Comparison of ENCODE assay signal across 11 cellular contexts in genomic region chr9:133821606-133822438, GRCh38.
A peak's percentile ranks its signal among the peaks of the same experiment; 100 is the strongest.
DNase-seq lines count a peak whose midpoint lies in the region; ATAC-seq, FAIRE-seq and TF ChIP-seq lines count a peak whose summit lies in the region.
"Had no signal": no experiment of that assay in that cellular context is flagged by ENCODE, and none has a peak within 500 bp of the region (broad histone marks: within the 10 kb centered on the region; RNA-seq: fewer than 3 reads in every experiment).

No MANE protein-coding gene starts in this region.

- H3K4me1 ChIP-seq in astrocyte (ENCODE audit: insufficient read depth, low read length): no peaks in the 10 kb centered on the region

- H3K9ac ChIP-seq in astrocyte (ENCODE audit: low read length): no peak overlapping the region

- H3K36me3 Mint-ChIP-seq in astrocyte (ENCODE audit: low read depth, unreplicated experiment) (peaks cover 28% of the 10 kb centered on the region), neural crest cell (ENCODE audit: low read depth) (peaks cover 11% of the 10 kb centered on the region)

- no peak for TF ChIP-seq CTCF in astrocyte (IDR thresholded peaks at IDR 0.05; ENCODE audit: insufficient read depth, low read depth, low read length)
- TF ChIP-seq CTCF in neural crest cell (conservative IDR thresholded peaks at IDR 0.05): no peak

- no peaks in the 10 kb centered on the region for H3K27me3 Mint-ChIP-seq in astrocyte (ENCODE audit: low read depth, unreplicated experiment)
- no peaks in the 10 kb centered on the region for H3K27me3 Mint-ChIP-seq in neural crest cell (ENCODE audit: low read depth)

- H4K20me1 ChIP-seq in astrocyte (ENCODE audit: insufficient read depth, low read length): peaks cover 57% of the 10 kb centered on the region

- H3K27ac Mint-ChIP-seq in astrocyte (ENCODE audit: unreplicated experiment): peak overlapping the region; percentile 77
- H3K27ac Mint-ChIP-seq in neural crest cell (ENCODE audit: unreplicated experiment): peak overlapping the region; percentile 61

- H3K27me3 ChIP-seq in astrocyte (ENCODE audit: insufficient read depth, low read length): no peaks in the 10 kb centered on the region

- no peak overlapping the region for H3K27ac ChIP-seq in astrocyte (ENCODE audit: low read depth, low read length)

- FAIRE-seq in GM19239 (lab: Jason Lieb, UNC) (no peak), astrocyte (lab: Jason Lieb, UNC) (no peak)
- FAIRE-seq: endometrium, urothelium cell line had no signal

- no peaks in the 10 kb centered on the region for H3K9me3 ChIP-seq in astrocyte (ENCODE audit: insufficient read depth, low read depth, low read length)

- peaks cover 22% of the 10 kb centered on the region for H3K4me1 Mint-ChIP-seq in astrocyte (ENCODE audit: low read depth, unreplicated experiment)
- peaks cover 37% of the 10 kb centered on the region for H3K4me1 Mint-ChIP-seq in neural crest cell

- ATAC-seq in HG03342 (IDR thresholded peaks at IDR 0.05; ENCODE audit: unreplicated experiment) (peak; percentile 41), HG02970 (IDR thresholded peaks at IDR 0.05; ENCODE audit: low FRiP score, unreplicated experiment) (no peak), HG02642 (IDR thresholded peaks at IDR 0.05; ENCODE audit: poor library complexity, unreplicated experiment) (no peak)

- H3K36me3 ChIP-seq in astrocyte (ENCODE audit: insufficient read depth, low read length): peaks cover 2% of the 10 kb centered on the region

- no peak overlapping the region for H3K4me3 ChIP-seq in astrocyte (ENCODE audit: insufficient read depth, low read depth, low read length)

- no peak overlapping the region for H3K4me2 ChIP-seq in astrocyte (ENCODE audit: low read length)

- H3K9me3 Mint-ChIP-seq in astrocyte (ENCODE audit: unreplicated experiment) (peaks cover 3% of the 10 kb centered on the region), neural crest cell (no peaks in the 10 kb centered on the region)

- H3K4me3 Mint-ChIP-seq in astrocyte (ENCODE audit: unreplicated experiment) (no peak overlapping the region), neural crest cell (peak overlapping the region; percentile 19)

- H3K79me2 ChIP-seq in astrocyte (ENCODE audit: insufficient read depth, low read length): peaks cover 2% of the 10 kb centered on the region

- no peak overlapping the region for H2AFZ ChIP-seq in astrocyte (ENCODE audit: low read depth, low read length)

- peak; percentile 58 for DNase-seq in GM19239 (ENCODE audit: insufficient read length, low spot score)
- peak; percentile 80 for DNase-seq in astrocyte (ENCODE audit: low read depth)
- no peak for DNase-seq in neural crest cell (ENCODE audit: low read depth, low spot score)
- no peak for DNase-seq in 8988T
- no peak for DNase-seq in NK-92 (lab: John Stamatoyannopoulos, UW; ENCODE audit: unreplicated experiment)
- DNase-seq: hippocampal formation had no signal

Comparison
In these comparisons a context has a peak if more than half of its experiments do, and no peak if none do; other contexts are left out.
1. DNase-seq: peak in GM19239 (single experiment) and astrocyte (single experiment); none in neural crest cell (single experiment), 8988T (single experiment) and NK-92 (single experiment).